In the genomic region with DNA sequence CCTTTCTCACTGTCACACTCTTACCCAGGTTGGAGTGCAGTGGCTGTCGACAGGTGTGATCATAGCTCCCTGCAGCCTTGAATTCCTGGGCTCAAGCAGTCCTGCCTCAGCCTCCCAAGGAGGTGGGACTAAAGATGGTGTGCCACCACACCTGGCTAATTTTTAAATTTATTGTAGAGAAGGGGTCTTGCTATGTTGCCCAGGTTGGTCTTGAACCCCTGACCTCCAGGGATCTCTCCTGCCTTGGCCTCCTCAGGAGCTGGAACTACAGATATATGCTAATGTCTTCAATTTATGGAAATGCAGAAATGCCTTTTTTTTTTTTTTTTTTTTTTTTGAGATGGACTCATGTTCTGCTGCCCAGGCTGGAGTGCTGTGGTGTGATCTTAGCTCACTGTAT, we compare ENCODE assay signal across 18 cellular contexts. TPM values are rescaled to one million over a fixed set of nuclear protein-coding genes. Genes with fewer than 3 reads are reported as not detected.
DNase-seq lines count a peak whose midpoint lies in the region; ATAC-seq, FAIRE-seq and TF ChIP-seq lines count a peak whose summit lies in the region.
"Had no signal": no experiment of that assay in that cellular context is flagged by ENCODE, and none has a peak within 500 bp of the region (broad histone marks: within the 10 kb centered on the region; RNA-seq: fewer than 3 reads in every experiment).

No MANE protein-coding gene starts in this region.

- no peak for FAIRE-seq in RCC 7860 (lab: Jason Lieb, UNC)
- FAIRE-seq: G401.6, GM12892 had no signal

- H3K4me3 Mint-ChIP-seq in CD4-positive, alpha-beta T cell = no peak overlapping the region
- no peak overlapping the region for H3K4me3 Mint-ChIP-seq in CD8-positive, alpha-beta T cell
- H3K4me3 Mint-ChIP-seq in T-helper 17 cell (no peak overlapping the region), MCF 10A (ENCODE audit: unreplicated experiment) (no peak overlapping the region)
- no peak overlapping the region for H3K4me3 Mint-ChIP-seq in stimulated activated memory B cell treated with anti-CD40 and anti-IgM and Interleukin-4, amounts not matched to agents 10 μg/mL and 1 μg/mL and 100 μg/mL, for 72 hours

- H3K36me3 ChIP-seq in CD8-positive, alpha-beta T cell (ENCODE audit: insufficient read depth, low read length) = peaks cover 25% of the 10 kb centered on the region

- no peak for TF ChIP-seq CTCF in CD4-positive, alpha-beta T cell (IDR thresholded peaks at IDR 0.05)
- TF ChIP-seq CTCF in CD8-positive, alpha-beta T cell (IDR thresholded peaks at IDR 0.05) = no peak
- no peak for TF ChIP-seq CTCF in MCF 10A (IDR thresholded peaks at IDR 0.05; ENCODE audit: unreplicated experiment)

- BruUV-seq in MCF 10A (replicated peaks; lab: Mats Ljungman, UMichigan) = no TSS peak

- H3K4me3 ChIP-seq in CD8-positive, alpha-beta T cell (ENCODE audit: low read depth, low read length) = no peak overlapping the region
- H3K4me3 ChIP-seq: MG63, SJSA1 had no signal

- H3K27me3 Mint-ChIP-seq in CD4-positive, alpha-beta T cell = no peaks in the 10 kb centered on the region
- H3K27me3 Mint-ChIP-seq in CD8-positive, alpha-beta T cell (ENCODE audit: low read depth) = no peaks in the 10 kb centered on the region
- no peaks in the 10 kb centered on the region for H3K27me3 Mint-ChIP-seq in T-helper 17 cell
- H3K27me3 Mint-ChIP-seq in stimulated activated memory B cell treated with anti-CD40 and anti-IgM and Interleukin-4, amounts not matched to agents 10 μg/mL and 1 μg/mL and 100 μg/mL, for 72 hours = no peaks in the 10 kb centered on the region
- H3K27me3 Mint-ChIP-seq in MCF 10A (ENCODE audit: insufficient read depth, unreplicated experiment) = no peaks in the 10 kb centered on the region

- H3K9me3 Mint-ChIP-seq in CD4-positive, alpha-beta T cell = no peaks in the 10 kb centered on the region
- no peaks in the 10 kb centered on the region for H3K9me3 Mint-ChIP-seq in CD8-positive, alpha-beta T cell
- H3K9me3 Mint-ChIP-seq in stimulated activated memory B cell treated with anti-CD40 and anti-IgM and Interleukin-4, amounts not matched to agents 10 μg/mL and 1 μg/mL and 100 μg/mL, for 72 hours = no peaks in the 10 kb centered on the region
- no peaks in the 10 kb centered on the region for H3K9me3 Mint-ChIP-seq in MCF 10A (ENCODE audit: unreplicated experiment)

- H3K27ac Mint-ChIP-seq in CD4-positive, alpha-beta T cell = peak overlapping the region; percentile 66
- H3K27ac Mint-ChIP-seq in CD8-positive, alpha-beta T cell = no peak overlapping the region
- H3K27ac Mint-ChIP-seq in T-helper 17 cell (peak overlapping the region; percentile 80), MCF 10A (ENCODE audit: low read depth, unreplicated experiment) (no peak overlapping the region)
- no peak overlapping the region for H3K27ac Mint-ChIP-seq in stimulated activated memory B cell treated with anti-CD40 and anti-IgM and Interleukin-4, amounts not matched to agents 10 μg/mL and 1 μg/mL and 100 μg/mL, for 72 hours

- H3K27me3 ChIP-seq in CD4-positive, alpha-beta T cell (ENCODE audit: control insufficient read depth, insufficient read depth, low read length) = no peaks in the 10 kb centered on the region
- no peaks in the 10 kb centered on the region for H3K27me3 ChIP-seq in CD8-positive, alpha-beta T cell (ENCODE audit: insufficient read depth, low read length)
- H3K27me3 ChIP-seq: MG63, SJSA1 had no signal

- no peak overlapping the region for H3K27ac ChIP-seq in CD4-positive, alpha-beta T cell (ENCODE audit: low read depth, low read length)
- H3K27ac ChIP-seq in CD8-positive, alpha-beta T cell (ENCODE audit: low read depth, low read length) = no peak overlapping the region
- H3K27ac ChIP-seq: SJSA1 had no signal

- ATAC-seq in CD4-positive, alpha-beta T cell (ENCODE audit: poor library complexity) = no peak
- ATAC-seq in CD8-positive, alpha-beta T cell = peak; percentile 8
- peak; percentile 10 for ATAC-seq in T-helper 17 cell
- no peak for ATAC-seq in sciatic nerve
- ATAC-seq in stimulated activated memory B cell treated with anti-CD40 and anti-IgM and Interleukin-4, amounts not matched to agents 10 μg/mL and 1 μg/mL and 100 μg/mL, for 72 hours = no peak
- ATAC-seq: Right ventricle myocardium inferior had no signal

- peaks cover 88% of the 10 kb centered on the region for H3K36me3 Mint-ChIP-seq in CD4-positive, alpha-beta T cell (ENCODE audit: low read depth)
- peaks cover 81% of the 10 kb centered on the region for H3K36me3 Mint-ChIP-seq in CD8-positive, alpha-beta T cell
- peaks cover 6% of the 10 kb centered on the region for H3K36me3 Mint-ChIP-seq in T-helper 17 cell (ENCODE audit: low read depth)
- peaks cover 50% of the 10 kb centered on the region for H3K36me3 Mint-ChIP-seq in stimulated activated memory B cell treated with anti-CD40 and anti-IgM and Interleukin-4, amounts not matched to agents 10 μg/mL and 1 μg/mL and 100 μg/mL, for 72 hours
- peaks cover 67% of the 10 kb centered on the region for H3K36me3 Mint-ChIP-seq in MCF 10A (ENCODE audit: insufficient read depth, unreplicated experiment)

- no peaks in the 10 kb centered on the region for H3K9me3 ChIP-seq in CD4-positive, alpha-beta T cell (ENCODE audit: control insufficient read depth, low read length)
- no peaks in the 10 kb centered on the region for H3K9me3 ChIP-seq in CD8-positive, alpha-beta T cell (ENCODE audit: low read length)
- H3K9me3 ChIP-seq in T-helper 17 cell (ENCODE audit: control insufficient read depth, low read length, poor library complexity, severe bottlenecking) = no peaks in the 10 kb centered on the region
- H3K9me3 ChIP-seq: MG63, SJSA1 had no signal

- H3K4me1 Mint-ChIP-seq in CD4-positive, alpha-beta T cell (ENCODE audit: low read depth) = peaks cover 61% of the 10 kb centered on the region
- peaks cover 54% of the 10 kb centered on the region for H3K4me1 Mint-ChIP-seq in CD8-positive, alpha-beta T cell (ENCODE audit: low read depth)
- H3K4me1 Mint-ChIP-seq in T-helper 17 cell (peaks cover 45% of the 10 kb centered on the region), MCF 10A (ENCODE audit: insufficient read depth, unreplicated experiment) (no peaks in the 10 kb centered on the region)
- peaks cover 21% of the 10 kb centered on the region for H3K4me1 Mint-ChIP-seq in stimulated activated memory B cell treated with anti-CD40 and anti-IgM and Interleukin-4, amounts not matched to agents 10 μg/mL and 1 μg/mL and 100 μg/mL, for 72 hours

- DNase-seq in CD4-positive, alpha-beta T cell = no peak
- no peak for DNase-seq in CD8-positive, alpha-beta T cell
- DNase-seq in T-helper 17 cell (no peak), sciatic nerve (ENCODE audit: low spot score) (peak; percentile 4), RCC 7860 (ENCODE audit: low spot score) (no peak), MCF 10A (ENCODE audit: unreplicated experiment) (no peak)
- DNase-seq: Kasumi-1, MG63, NCI-H1417, NCI-H187, NCI-H446 treated with DMSO at 0.1 percent for 48 hours, NCI-H526 treated with DMSO at 0.1 percent for 48 hours, OCI-M1 had no signal

- H3K4me1 ChIP-seq in CD8-positive, alpha-beta T cell (ENCODE audit: insufficient read depth, low read length) = peaks cover 26% of the 10 kb centered on the region

- CTCF ChIA-PET in CD4-positive, alpha-beta T cell (lab: Charles Lee) = interaction anchor here (0.8 kb wide), 1 partner anchor 7 kb away, joined by 3 read pairs; no protein-coding TSS in a partner anchor
- CTCF ChIA-PET in CD8-positive, alpha-beta T cell (lab: Charles Lee) = interaction anchor here (1.0 to 1.4 kb wide), 2 partner anchors 7 to 18 kb away, joined by 3 to 7 read pairs; no protein-coding TSS in a partner anchor
- CTCF ChIA-PET in MCF 10A (lab: Yijun Ruan, JAX) = interaction anchor here (0.6 to 1.9 kb wide), 5 partner anchors 8 to 521 kb away, joined by 3 to 17 read pairs (median 3); no protein-coding TSS in a partner anchor

- POLR2A ChIA-PET in CD4-positive, alpha-beta T cell (lab: Charles Lee) = no interaction called here
- POLR2A ChIA-PET in CD8-positive, alpha-beta T cell (lab: Charles Lee) = interaction anchor here (0.8 kb wide), 1 partner anchor 10 kb away, joined by 4 read pairs; no protein-coding TSS in a partner anchor
- POLR2A ChIA-PET in MCF 10A (lab: Yijun Ruan, JAX) = interaction anchor here (0.7 to 1.6 kb wide), 4 partner anchors 8 to 26 kb away, joined by 3 to 4 read pairs (median 4); no protein-coding TSS in a partner anchor

- intact Hi-C loops in CD4-positive, alpha-beta T cell (cut with DNase I, micrococcal nuclease) = no loop called here
- intact Hi-C loops in CD8-positive, alpha-beta T cell (cut with DNase I, micrococcal nuclease) = no loop called here
- intact Hi-C loops in sciatic nerve (cut with DNase I) (no loop called here), MCF 10A (cut with micrococcal nuclease) (no loop called here)

RNA-seq across cellular contexts. Expression of a gene that starts 42.7 kb away (rescaled TPM):
- total RNA-seq in CD4-positive, alpha-beta T cell = 100 to 1,000 TPM; 232 to 242 TPM
- 100 to 1,000 TPM; 312 to 335 TPM for total RNA-seq in CD8-positive, alpha-beta T cell
- total RNA-seq in T-helper 17 cell (100 to 1,000 TPM; 266 to 278 TPM), sciatic nerve (129 TPM), MCF 10A (2022) (110 and 124 TPM in 2 replicates)

Comparison
In these comparisons a context has a peak if more than half of its experiments do, and no peak if none do; other contexts are left out.
1. ATAC-seq: peak in CD8-positive, alpha-beta T cell (single experiment) and T-helper 17 cell (single experiment); none in CD4-positive, alpha-beta T cell (single experiment), sciatic nerve (single experiment) and stimulated activated memory B cell treated with anti-CD40 and anti-IgM and Interleukin-4, amounts not matched to agents 10 μg/mL and 1 μg/mL and 100 μg/mL, for 72 hours (single experiment).
2. H3K27ac Mint-ChIP-seq: peak in CD4-positive, alpha-beta T cell (single experiment) and T-helper 17 cell (single experiment); none in CD8-positive, alpha-beta T cell (single experiment), stimulated activated memory B cell treated with anti-CD40 and anti-IgM and Interleukin-4, amounts not matched to agents 10 μg/mL and 1 μg/mL and 100 μg/mL, for 72 hours (single experiment) and MCF 10A (single experiment).